ENCODE assay signal across 8 cellular contexts in genomic region chr2:239399404-239399999, GRCh38. TPM values are rescaled to one million over a fixed set of nuclear protein-coding genes. Genes with fewer than 3 reads are reported as not detected.
DNase-seq lines count a peak whose midpoint lies in the region; ATAC-seq and TF ChIP-seq lines count a peak whose summit lies in the region.

No MANE protein-coding gene starts in this region.

- peak overlapping the region; percentile 10; the same call in 1 of the 2 replicates for H3K14ac ChIP-seq in IMR-90 (replicated peaks; ENCODE audit: low read depth, low read length)

- CTCF ChIA-PET in IMR-90 (lab: Yijun Ruan, JAX): no interaction called here

- intact Hi-C loops in IMR-90 (cut with micrococcal nuclease) (loop anchor here (10.0 kb wide), 2 partner anchors 175 to 595 kb away; no protein-coding TSS in a partner anchor), testis (cut with DNase I; ENCODE audit: low total_unique reads) (no loop called here)
- intact Hi-C loops in dendritic cell treated with granulocyte-macrophage colony-stimulating factor and Interleukin-4, amounts not matched to agents 40 ng/mL and 50 ng/mL, for 4 days (cut with micrococcal nuclease): no loop called here

- H2BK20ac ChIP-seq in IMR-90 (ENCODE audit: low read depth, low read length): no peak overlapping the region

- no peak for ATAC-seq in IMR-90 (ENCODE audit: low read depth)

- no peak for TF ChIP-seq RAD21 in IMR-90 (IDR thresholded peaks at IDR 0.05; ENCODE audit: low read length)

- POLR2A ChIA-PET in IMR-90 (lab: Charles Lee; ENCODE audit: unreplicated experiment): no interaction called here

- H3K18ac ChIP-seq in IMR-90 (ENCODE audit: low read depth, low read length): peak overlapping the region; percentile 39; the same call in 1 of the 2 replicates

- peak overlapping the region; percentile 9 for H2BK5ac ChIP-seq in IMR-90 (ENCODE audit: low read depth, low read length, poor library complexity, severe bottlenecking)

- no peak overlapping the region for H2BK120ac ChIP-seq in IMR-90 (ENCODE audit: low read depth, low read length)

- H3K9me1 ChIP-seq in IMR-90 (ENCODE audit: insufficient read depth, low read length): peaks cover 8% of the 10 kb centered on the region

- H2AK9ac ChIP-seq in IMR-90 (replicated peaks; ENCODE audit: low read depth, low read length, poor library complexity): no peak overlapping the region

- peak overlapping the region; percentile 91 for H3K9ac ChIP-seq in BLaER1
- H3K9ac ChIP-seq in IMR-90 (ENCODE audit: low read depth, low read length): peak overlapping the region; percentile 89

- no peaks in the 10 kb centered on the region for H3K9me3 Mint-ChIP-seq in dendritic cell treated with granulocyte-macrophage colony-stimulating factor and Interleukin-4, amounts not matched to agents 40 ng/mL and 50 ng/mL, for 4 days
- H3K9me3 Mint-ChIP-seq in mesothelial cell of epicardium: peaks cover 14% of the 10 kb centered on the region

- H3K27me3 Mint-ChIP-seq in dendritic cell treated with granulocyte-macrophage colony-stimulating factor and Interleukin-4, amounts not matched to agents 40 ng/mL and 50 ng/mL, for 4 days: no peaks in the 10 kb centered on the region
- no peaks in the 10 kb centered on the region for H3K27me3 Mint-ChIP-seq in mesothelial cell of epicardium (ENCODE audit: low read depth)

- H4K20me1 ChIP-seq in BLaER1: peaks cover 53% of the 10 kb centered on the region
- peaks cover 28% of the 10 kb centered on the region for H4K20me1 ChIP-seq in IMR-90 (ENCODE audit: insufficient read depth, low read length)

- peaks cover 11 to 43% of the 10 kb centered on the region in 2 experiments; a peak in 3 of 4 replicates for H3K79me1 ChIP-seq in IMR-90 (ENCODE audit: low read depth in 1 of 2, low read length in 2 of 2)

- H3K36me3 ChIP-seq in BLaER1 (0 out of 2 replicates have a peak, but pooled peaks cover 9% of the 10 kb centered on the region), IMR-90 (ENCODE audit: control insufficient read depth, insufficient read depth, low read length) (0 out of 2 replicates have a peak, but pooled peaks cover 4% of the 10 kb centered on the region), testis (ENCODE audit: low read depth, missing control alignments) (no peaks in the 10 kb centered on the region)

- H3K56ac ChIP-seq in IMR-90 (ENCODE audit: extremely low read depth, insufficient read depth, low read length): peak overlapping the region; percentile 5; the same call in 1 of the 2 replicates

- peaks cover 11% of the 10 kb centered on the region for H3K36me3 Mint-ChIP-seq in dendritic cell treated with granulocyte-macrophage colony-stimulating factor and Interleukin-4, amounts not matched to agents 40 ng/mL and 50 ng/mL, for 4 days (ENCODE audit: low read depth)
- no peaks in the 10 kb centered on the region for H3K36me3 Mint-ChIP-seq in mesothelial cell of epicardium

- H3K4me3 ChIP-seq in BLaER1 (peak overlapping the region; percentile 93), IMR-90 (ENCODE audit: insufficient read depth, low read depth, low read length) (peak overlapping the region; percentile 53), testis (peak overlapping the region; percentile 6 to 60)

- WGBS in IMR-90 (ENCODE audit: extremely low coverage in 2 of 2, insufficient read length in 1 of 2), 2 experiments: 10% methylated on average over 2 of the region's 9 CpGs; no CpG with 5 or more reads in 1 of the 2 experiments
- WGBS in testis, 2 donors: 2 to 3% methylated on average over 9 of the region's 9 CpGs

- peak overlapping the region; percentile 25; the same call in 1 of the 2 replicates for H4K91ac ChIP-seq in IMR-90 (ENCODE audit: insufficient read depth, low read depth, low read length)

- no peak overlapping the region for H2AFZ ChIP-seq in IMR-90 (replicated peaks; ENCODE audit: low read length, poor library complexity)

- no peak for TF ChIP-seq POLR2A in IMR-90 (IDR thresholded peaks at IDR 0.05; ENCODE audit: low read depth, low read length)
- no peak for TF ChIP-seq POLR2A in testis (IDR thresholded peaks at IDR 0.05)

- no peak overlapping the region for H3K4ac ChIP-seq in IMR-90 (ENCODE audit: low read depth, low read length)

- peak overlapping the region; percentile 72 for H3K4me3 Mint-ChIP-seq in dendritic cell treated with granulocyte-macrophage colony-stimulating factor and Interleukin-4, amounts not matched to agents 40 ng/mL and 50 ng/mL, for 4 days
- H3K4me3 Mint-ChIP-seq in mesothelial cell of epicardium: peak overlapping the region; percentile 83

- H3K27me3 ChIP-seq in BLaER1 (no peaks in the 10 kb centered on the region), IMR-90 (ENCODE audit: control insufficient read depth, insufficient read depth, low read length) (no peaks in the 10 kb centered on the region), testis (no peaks in the 10 kb centered on the region)

- dilution Hi-C loops in IMR-90 (cut with HindIII; ENCODE audit: low sequenced_read_pairs, unreplicated experiment): no loop called here

- H2AK5ac ChIP-seq in IMR-90 (ENCODE audit: low read depth, low read length): no peak overlapping the region

- H4K5ac ChIP-seq in IMR-90 (ENCODE audit: low read depth, low read length): no peak overlapping the region; the same call in 1 of the 2 replicates

- BruUV-seq in IMR-90 (replicated peaks; lab: Mats Ljungman, UMichigan): no TSS peak

- H3K27ac ChIP-seq in BLaER1 (peak overlapping the region; percentile 95; the same call in 1 of the 2 replicates), IMR-90 (ENCODE audit: insufficient read depth, low read length) (peak overlapping the region; percentile 84), testis (peak overlapping the region; percentile 39 to 59)

- TF ChIP-seq CTCF in IMR-90 (conservative IDR thresholded peaks at IDR 0.05; ENCODE audit: low read depth, low read length) (no peak), mesothelial cell of epicardium (IDR thresholded peaks at IDR 0.05; ENCODE audit: unreplicated experiment) (no peak), testis (IDR thresholded peaks at IDR 0.05) (no peak)

- H3K23ac ChIP-seq in IMR-90 (ENCODE audit: low read depth, low read length): peak overlapping the region; percentile 18

- H3K4me1 ChIP-seq in BLaER1 (peaks cover 48% of the 10 kb centered on the region), IMR-90 (ENCODE audit: control insufficient read depth, insufficient read depth, low read length) (peaks cover 6% of the 10 kb centered on the region; the same call in 1 of the 2 replicates), testis (peaks cover 15% of the 10 kb centered on the region)

- H4K8ac ChIP-seq in IMR-90 (ENCODE audit: low read depth in 2 of 2, low read length in 2 of 2): no peak overlapping the region

- H3K4me1 Mint-ChIP-seq in dendritic cell treated with granulocyte-macrophage colony-stimulating factor and Interleukin-4, amounts not matched to agents 40 ng/mL and 50 ng/mL, for 4 days (ENCODE audit: low read depth): peaks cover 50% of the 10 kb centered on the region
- H3K4me1 Mint-ChIP-seq in mesothelial cell of epicardium: peaks cover 36% of the 10 kb centered on the region

- H3K27ac Mint-ChIP-seq in dendritic cell treated with granulocyte-macrophage colony-stimulating factor and Interleukin-4, amounts not matched to agents 40 ng/mL and 50 ng/mL, for 4 days: peak overlapping the region; percentile 46
- peak overlapping the region; percentile 95 for H3K27ac Mint-ChIP-seq in mesothelial cell of epicardium

- no peaks in the 10 kb centered on the region for H3K9me3 ChIP-seq in BLaER1
- no peaks in the 10 kb centered on the region for H3K9me3 ChIP-seq in IMR-90 (ENCODE audit: control insufficient read depth, insufficient read depth, low read length)
- H3K9me3 ChIP-seq in testis: no peaks in the 10 kb centered on the region

- H2BK15ac ChIP-seq in IMR-90 (ENCODE audit: low read depth, low read length): no peak overlapping the region

- H3K4me2 ChIP-seq in BLaER1 (peak overlapping the region; percentile 97), IMR-90 (ENCODE audit: low read depth, low read length) (peak overlapping the region; percentile 92)

- DNase-seq in IMR-90 (peak; percentile 8), T-helper 9 cell (peak; percentile 34), mesothelial cell of epicardium (ENCODE audit: low spot score in 2 of 2, unreplicated experiment in 2 of 2) (no peak), testis (peak; percentile 40), NCI-H2196 treated with DMSO at 0.1 percent for 48 hours (lab: John Stamatoyannopoulos, UW; ENCODE audit: unreplicated experiment) (no peak), NCI-H128 (lab: John Stamatoyannopoulos, UW; ENCODE audit: unreplicated experiment) (no peak)

- in situ Hi-C loops in IMR-90 (cut with MboI; ENCODE audit: low sequenced_read_pairs): loop anchor here (10.0 kb wide), 1 partner anchor 125 kb away; no protein-coding TSS in a partner anchor

TF ChIP-seq in IMR-90, 13 proteins besides CTCF, POLR2A, EP300 and RAD21:
- TF ChIP-seq CEBPB (IDR thresholded peaks at IDR 0.05; ENCODE audit: low read depth, low read length) (no peak), BHLHE40 (IDR thresholded peaks at IDR 0.05; ENCODE audit: low read depth, low read length) (no peak), MXI1 (IDR thresholded peaks at IDR 0.05; ENCODE audit: borderline replicate concordance, low read depth, low read length) (no peak), SMC3 (IDR thresholded peaks at IDR 0.05; ENCODE audit: low read depth, low read length) (no peak), MAFK (IDR thresholded peaks at IDR 0.05; ENCODE audit: low read depth, low read length) (no peak), RFX5 (IDR thresholded peaks at IDR 0.05; ENCODE audit: low read depth, low read length) (no peak), ELK1 (IDR thresholded peaks at IDR 0.05; ENCODE audit: borderline replicate concordance, low read depth, low read length) (no peak), MAZ (IDR thresholded peaks at IDR 0.05; ENCODE audit: borderline replicate concordance, low read depth, low read length) (no peak), NFE2L2 (IDR thresholded peaks at IDR 0.05; ENCODE audit: low read depth, low read length) (no peak), CHD1 (IDR thresholded peaks at IDR 0.05; ENCODE audit: low read depth, low read length) (no peak)
TF ChIP-seq in IMR-90: peak in this region for 0.

RNA-seq across cellular contexts. Expression of gene HDAC4, which starts 1.3 kb away (rescaled TPM):
- total RNA-seq in IMR-90 (2012; rRNA removed): 3.3 and 7.2 TPM in 2 replicates
- polyA plus RNA-seq in IMR-90 (2012; rRNA removed): 4.1 and 7.4 TPM in 2 replicates
- 1.3 and 7.1 TPM in 2 replicates for polyA plus RNA-seq in IMR-90 (2012; cell fraction: cytosol; rRNA removed)
- 24.5 and 34.9 TPM in 2 replicates for polyA plus RNA-seq in IMR-90 (2012; cell fraction: nucleus; rRNA removed; ENCODE audit: low replicate concordance)
- 45.8 to 59.2 TPM (median 48.9 TPM) in 3 replicates for total RNA-seq in mesothelial cell of epicardium
- total RNA-seq in testis: 10 to 100 TPM; 58.7 to 67.5 TPM
- polyA plus RNA-seq in testis (ENCODE audit: insufficient read depth, low read depth, low replicate concordance): 29.0 TPM

Comparison
In these comparisons a context has a peak if more than half of its experiments do, and no peak if none do; other contexts are left out.
1. H3K4me3 ChIP-seq: peak in every context shown above with its lines; median percentile 93 in BLaER1; 53 in IMR-90; 33 in testis.
2. DNase-seq: peak in IMR-90 (single experiment), T-helper 9 cell (single experiment) and testis (single experiment); none in mesothelial cell of epicardium (0 of 2), NCI-H2196 treated with DMSO at 0.1 percent for 48 hours (single experiment) and NCI-H128 (single experiment).
3. Peak in every context shown above with its lines, with median percentiles within 50 percentile points of each other: H3K27ac ChIP-seq.